ENCODE assay signal across 8 cellular contexts in genomic region chr2:105521176-105521575, GRCh38.
DNase-seq lines count a peak whose midpoint lies in the region; ATAC-seq, FAIRE-seq and TF ChIP-seq lines count a peak whose summit lies in the region.

No MANE protein-coding gene starts in this region.

- H3K36me3 ChIP-seq in GM06990 (ENCODE audit: control insufficient read depth, insufficient read depth, low read length) = no peaks in the 10 kb centered on the region

- no peaks in the 10 kb centered on the region for H3K27me3 ChIP-seq in GM06990 (replicated peaks; ENCODE audit: control insufficient read depth, insufficient read depth, low read length)

- ATAC-seq in HG03378 (IDR thresholded peaks at IDR 0.05; ENCODE audit: unreplicated experiment) (no peak), GM18858 (IDR thresholded peaks at IDR 0.05; ENCODE audit: unreplicated experiment) (no peak)

- no peak overlapping the region for H3K4me3 ChIP-seq in GM06990 (replicated peaks; ENCODE audit: low read depth, low read length)

- DNase-seq in GM06990 (ENCODE audit: extremely low read depth, insufficient read length) = no peak
- DNase-seq in SW480 (ENCODE audit: low spot score) = peak; percentile 31
- peak; percentile 68 for DNase-seq in inferior parietal cortex (ENCODE audit: extremely low spot score)
- no peak for DNase-seq in HCEC 1CT
- DNase-seq in germinal center (ENCODE audit: low spot score) = no peak

- FAIRE-seq in A204.1 (lab: Jason Lieb, UNC) = peak; percentile 90

- peak; percentile 27 for TF ChIP-seq CTCF in GM06990 (IDR thresholded peaks at IDR 0.05; ENCODE audit: insufficient read depth, low read length, poor library complexity, severe bottlenecking)

Comparison
In these comparisons a context has a peak if more than half of its experiments do, and no peak if none do; other contexts are left out.
1. DNase-seq: peak in SW480 (single experiment) and inferior parietal cortex (single experiment); none in GM06990 (single experiment), HCEC 1CT (single experiment) and germinal center (single experiment).